Comparison of ENCODE assay signal across 1 cellular context in the genomic region with DNA sequence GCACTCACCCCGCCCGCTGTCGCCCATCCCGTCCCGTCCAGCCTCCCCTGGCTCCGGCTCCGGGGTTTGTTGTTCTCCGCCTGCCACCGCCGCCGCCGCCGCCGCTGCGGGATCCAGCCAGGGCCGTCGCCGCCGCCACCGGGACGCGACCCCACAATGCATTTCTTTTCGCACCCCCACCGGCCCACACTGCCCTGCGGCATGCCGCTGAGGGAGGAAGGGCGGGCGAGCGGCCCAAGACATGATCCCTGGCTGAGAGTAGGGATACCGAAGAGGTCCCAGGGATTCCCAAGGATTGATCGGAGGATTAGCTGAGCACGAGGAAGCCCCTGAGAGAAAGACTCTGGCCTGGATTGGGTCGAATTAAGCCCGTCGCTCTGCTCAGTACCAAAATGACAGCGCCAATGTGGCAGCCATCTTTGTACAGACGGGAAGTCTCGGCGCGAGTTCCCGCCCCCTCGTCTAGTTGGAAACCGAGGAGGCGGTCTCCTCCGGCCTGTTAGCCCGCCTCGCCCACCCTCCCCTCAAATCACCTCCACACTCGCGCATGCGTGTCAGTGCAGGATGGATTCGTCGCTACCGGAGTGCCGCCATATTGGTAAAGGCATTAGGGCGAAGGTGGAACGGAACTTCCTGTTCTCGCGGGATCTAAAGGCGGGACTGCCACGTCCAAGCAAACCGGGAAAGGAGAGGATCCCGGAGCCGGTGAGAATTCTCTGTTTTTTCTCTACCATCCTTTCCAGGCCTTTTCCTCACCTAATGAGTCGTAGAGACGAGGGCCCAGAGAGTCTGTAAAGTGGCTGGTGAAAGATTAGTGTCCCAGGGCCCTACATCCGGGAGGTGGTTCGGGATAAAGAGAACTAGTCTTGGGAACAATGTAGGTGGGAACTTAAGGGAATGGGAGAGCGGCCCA.
A peak's percentile ranks its signal among the peaks of the same experiment; 100 is the strongest.
TF ChIP-seq lines count a peak whose summit lies in the region.

TSS of gene RXRB (minus strand) at position 432 of the 913 bp plus-strand sequence. CDS start at position 243, 189 bp downstream.
A gene with protein sequence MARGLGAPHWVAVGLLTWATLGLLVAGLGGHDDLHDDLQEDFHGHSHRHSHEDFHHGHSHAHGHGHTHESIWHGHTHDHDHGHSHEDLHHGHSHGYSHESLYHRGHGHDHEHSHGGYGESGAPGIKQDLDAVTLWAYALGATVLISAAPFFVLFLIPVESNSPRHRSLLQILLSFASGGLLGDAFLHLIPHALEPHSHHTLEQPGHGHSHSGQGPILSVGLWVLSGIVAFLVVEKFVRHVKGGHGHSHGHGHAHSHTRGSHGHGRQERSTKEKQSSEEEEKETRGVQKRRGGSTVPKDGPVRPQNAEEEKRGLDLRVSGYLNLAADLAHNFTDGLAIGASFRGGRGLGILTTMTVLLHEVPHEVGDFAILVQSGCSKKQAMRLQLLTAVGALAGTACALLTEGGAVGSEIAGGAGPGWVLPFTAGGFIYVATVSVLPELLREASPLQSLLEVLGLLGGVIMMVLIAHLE (plus strand): TSS at position 634 of the 913 bp plus-strand sequence. CDS start 379 bp downstream, outside the sequence.

TF ChIP-seq in HepG2, 621 proteins besides CTCF, POLR2A, EP300 and RAD21 (continued from another document and continues in another):
- TF ChIP-seq, protein P1, sequence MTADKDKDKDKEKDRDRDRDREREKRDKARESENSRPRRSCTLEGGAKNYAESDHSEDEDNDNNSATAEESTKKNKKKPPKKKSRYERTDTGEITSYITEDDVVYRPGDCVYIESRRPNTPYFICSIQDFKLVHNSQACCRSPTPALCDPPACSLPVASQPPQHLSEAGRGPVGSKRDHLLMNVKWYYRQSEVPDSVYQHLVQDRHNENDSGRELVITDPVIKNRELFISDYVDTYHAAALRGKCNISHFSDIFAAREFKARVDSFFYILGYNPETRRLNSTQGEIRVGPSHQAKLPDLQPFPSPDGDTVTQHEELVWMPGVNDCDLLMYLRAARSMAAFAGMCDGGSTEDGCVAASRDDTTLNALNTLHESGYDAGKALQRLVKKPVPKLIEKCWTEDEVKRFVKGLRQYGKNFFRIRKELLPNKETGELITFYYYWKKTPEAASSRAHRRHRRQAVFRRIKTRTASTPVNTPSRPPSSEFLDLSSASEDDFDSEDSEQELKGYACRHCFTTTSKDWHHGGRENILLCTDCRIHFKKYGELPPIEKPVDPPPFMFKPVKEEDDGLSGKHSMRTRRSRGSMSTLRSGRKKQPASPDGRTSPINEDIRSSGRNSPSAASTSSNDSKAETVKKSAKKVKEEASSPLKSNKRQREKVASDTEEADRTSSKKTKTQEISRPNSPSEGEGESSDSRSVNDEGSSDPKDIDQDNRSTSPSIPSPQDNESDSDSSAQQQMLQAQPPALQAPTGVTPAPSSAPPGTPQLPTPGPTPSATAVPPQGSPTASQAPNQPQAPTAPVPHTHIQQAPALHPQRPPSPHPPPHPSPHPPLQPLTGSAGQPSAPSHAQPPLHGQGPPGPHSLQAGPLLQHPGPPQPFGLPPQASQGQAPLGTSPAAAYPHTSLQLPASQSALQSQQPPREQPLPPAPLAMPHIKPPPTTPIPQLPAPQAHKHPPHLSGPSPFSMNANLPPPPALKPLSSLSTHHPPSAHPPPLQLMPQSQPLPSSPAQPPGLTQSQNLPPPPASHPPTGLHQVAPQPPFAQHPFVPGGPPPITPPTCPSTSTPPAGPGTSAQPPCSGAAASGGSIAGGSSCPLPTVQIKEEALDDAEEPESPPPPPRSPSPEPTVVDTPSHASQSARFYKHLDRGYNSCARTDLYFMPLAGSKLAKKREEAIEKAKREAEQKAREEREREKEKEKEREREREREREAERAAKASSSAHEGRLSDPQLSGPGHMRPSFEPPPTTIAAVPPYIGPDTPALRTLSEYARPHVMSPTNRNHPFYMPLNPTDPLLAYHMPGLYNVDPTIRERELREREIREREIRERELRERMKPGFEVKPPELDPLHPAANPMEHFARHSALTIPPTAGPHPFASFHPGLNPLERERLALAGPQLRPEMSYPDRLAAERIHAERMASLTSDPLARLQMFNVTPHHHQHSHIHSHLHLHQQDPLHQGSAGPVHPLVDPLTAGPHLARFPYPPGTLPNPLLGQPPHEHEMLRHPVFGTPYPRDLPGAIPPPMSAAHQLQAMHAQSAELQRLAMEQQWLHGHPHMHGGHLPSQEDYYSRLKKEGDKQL (CRISPR knock-in tag; IDR thresholded peaks at IDR 0.05; ENCODE audit: low read depth), result peak; percentile 58; the same call in 1 of the 2 replicates
- peak; percentile 92 for TF ChIP-seq SPEN (CRISPR knock-in tag; IDR thresholded peaks at IDR 0.05; ENCODE audit: low read depth)
- TF ChIP-seq ARID2 (CRISPR knock-in tag; IDR thresholded peaks at IDR 0.05; ENCODE audit: borderline replicate concordance), result peak; percentile 75; the same call in 1 of the 2 replicates
- TF ChIP-seq FOXM1 (CRISPR knock-in tag; IDR thresholded peaks at IDR 0.05), result no peak
- TF ChIP-seq CCAR2 (optimal IDR thresholded peaks at IDR 0.05; ENCODE audit: low read depth, low read length), result no peak
- peak; percentile 94 for TF ChIP-seq DMAP1 (CRISPR knock-in tag; IDR thresholded peaks at IDR 0.05)
- TF ChIP-seq, protein P2, sequence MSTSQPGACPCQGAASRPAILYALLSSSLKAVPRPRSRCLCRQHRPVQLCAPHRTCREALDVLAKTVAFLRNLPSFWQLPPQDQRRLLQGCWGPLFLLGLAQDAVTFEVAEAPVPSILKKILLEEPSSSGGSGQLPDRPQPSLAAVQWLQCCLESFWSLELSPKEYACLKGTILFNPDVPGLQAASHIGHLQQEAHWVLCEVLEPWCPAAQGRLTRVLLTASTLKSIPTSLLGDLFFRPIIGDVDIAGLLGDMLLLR (CRISPR knock-in tag; IDR thresholded peaks at IDR 0.05), result no peak
- no peak for TF ChIP-seq MAX (IDR thresholded peaks at IDR 0.05)
- peak; percentile 30; the same call in 1 of the 2 replicates for TF ChIP-seq ZFP90 (CRISPR knock-in tag; IDR thresholded peaks at IDR 0.05; ENCODE audit: borderline replicate concordance)
- peak; percentile 73; the same call in 1 of the 2 replicates for TF ChIP-seq SNAPC2 (CRISPR knock-in tag; IDR thresholded peaks at IDR 0.05)
- TF ChIP-seq, protein P3, sequence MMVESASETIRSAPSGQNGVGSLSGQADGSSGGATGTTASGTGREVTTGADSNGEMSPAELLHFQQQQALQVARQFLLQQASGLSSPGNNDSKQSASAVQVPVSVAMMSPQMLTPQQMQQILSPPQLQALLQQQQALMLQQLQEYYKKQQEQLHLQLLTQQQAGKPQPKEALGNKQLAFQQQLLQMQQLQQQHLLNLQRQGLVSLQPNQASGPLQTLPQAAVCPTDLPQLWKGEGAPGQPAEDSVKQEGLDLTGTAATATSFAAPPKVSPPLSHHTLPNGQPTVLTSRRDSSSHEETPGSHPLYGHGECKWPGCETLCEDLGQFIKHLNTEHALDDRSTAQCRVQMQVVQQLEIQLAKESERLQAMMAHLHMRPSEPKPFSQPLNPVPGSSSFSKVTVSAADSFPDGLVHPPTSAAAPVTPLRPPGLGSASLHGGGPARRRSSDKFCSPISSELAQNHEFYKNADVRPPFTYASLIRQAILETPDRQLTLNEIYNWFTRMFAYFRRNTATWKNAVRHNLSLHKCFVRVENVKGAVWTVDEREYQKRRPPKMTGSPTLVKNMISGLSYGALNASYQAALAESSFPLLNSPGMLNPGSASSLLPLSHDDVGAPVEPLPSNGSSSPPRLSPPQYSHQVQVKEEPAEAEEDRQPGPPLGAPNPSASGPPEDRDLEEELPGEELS (CRISPR knock-in tag; IDR thresholded peaks at IDR 0.05), result peak; percentile 93
- TF ChIP-seq ZNF350 (CRISPR knock-in tag; IDR thresholded peaks at IDR 0.05; ENCODE audit: borderline replicate concordance, low read depth), result peak; percentile 89
- peak; percentile 86 for TF ChIP-seq MEIS2 (CRISPR knock-in tag; IDR thresholded peaks at IDR 0.05)
- TF ChIP-seq KAT2B (IDR thresholded peaks at IDR 0.05; ENCODE audit: borderline replicate concordance, low read depth, low read length), result no peak
- TF ChIP-seq RELA (CRISPR knock-in tag; IDR thresholded peaks at IDR 0.05), result peak; percentile 5
- TF ChIP-seq GFI1 (CRISPR knock-in tag; IDR thresholded peaks at IDR 0.05; ENCODE audit: borderline replicate concordance), result no peak; the same call in 1 of the 2 replicates
- TF ChIP-seq SMARCC2 (IDR thresholded peaks at IDR 0.05), result no peak
- no peak for TF ChIP-seq NR2F2 (IDR thresholded peaks at IDR 0.05; ENCODE audit: borderline replicate concordance, low read depth)
- TF ChIP-seq U2AF2 (IDR thresholded peaks at IDR 0.05; ENCODE audit: low read depth, low read length), result no peak
- 0 out of 2 replicates have a peak, but pooled peaks have one; percentile 53 for TF ChIP-seq HMG20B (CRISPR knock-in tag; conservative IDR thresholded peaks at IDR 0.05)
- TF ChIP-seq ZNF460 (CRISPR knock-in tag; IDR thresholded peaks at IDR 0.05; ENCODE audit: borderline replicate concordance), result no peak; the same call in 1 of the 2 replicates
- no peak for TF ChIP-seq SIX1 (CRISPR knock-in tag; IDR thresholded peaks at IDR 0.05; ENCODE audit: borderline replicate concordance)
- TF ChIP-seq IKZF5 (CRISPR knock-in tag; IDR thresholded peaks at IDR 0.05), result peak; percentile 89
- TF ChIP-seq IRF1 (CRISPR knock-in tag; IDR thresholded peaks at IDR 0.05; ENCODE audit: low read depth), result no peak
- TF ChIP-seq, protein P4, sequence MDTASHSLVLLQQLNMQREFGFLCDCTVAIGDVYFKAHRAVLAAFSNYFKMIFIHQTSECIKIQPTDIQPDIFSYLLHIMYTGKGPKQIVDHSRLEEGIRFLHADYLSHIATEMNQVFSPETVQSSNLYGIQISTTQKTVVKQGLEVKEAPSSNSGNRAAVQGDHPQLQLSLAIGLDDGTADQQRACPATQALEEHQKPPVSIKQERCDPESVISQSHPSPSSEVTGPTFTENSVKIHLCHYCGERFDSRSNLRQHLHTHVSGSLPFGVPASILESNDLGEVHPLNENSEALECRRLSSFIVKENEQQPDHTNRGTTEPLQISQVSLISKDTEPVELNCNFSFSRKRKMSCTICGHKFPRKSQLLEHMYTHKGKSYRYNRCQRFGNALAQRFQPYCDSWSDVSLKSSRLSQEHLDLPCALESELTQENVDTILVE (CRISPR knock-in tag; IDR thresholded peaks at IDR 0.05), result peak; percentile 99
- peak; percentile 95; the same call in 1 of the 2 replicates for TF ChIP-seq MEIS1 (CRISPR knock-in tag; IDR thresholded peaks at IDR 0.05; ENCODE audit: borderline replicate concordance)
- TF ChIP-seq HCFC1 (IDR thresholded peaks at IDR 0.05; ENCODE audit: low read depth, low read length), result peak; percentile 91
- no peak; the same call in 1 of the 2 replicates for TF ChIP-seq TCF7 (IDR thresholded peaks at IDR 0.05; ENCODE audit: low read depth)
- no peak for TF ChIP-seq ZNF33A (CRISPR knock-in tag; IDR thresholded peaks at IDR 0.05; ENCODE audit: borderline replicate concordance)
- peak; percentile 65; the same call in 1 of the 2 replicates for TF ChIP-seq ZNF567 (CRISPR knock-in tag; IDR thresholded peaks at IDR 0.05; ENCODE audit: borderline replicate concordance)
- TF ChIP-seq SIN3B (IDR thresholded peaks at IDR 0.05; ENCODE audit: low read length), result peak; percentile 53; the same call in 1 of the 2 replicates
- peak; percentile 41 for TF ChIP-seq ZBTB7B (CRISPR knock-in tag; IDR thresholded peaks at IDR 0.05)
- TF ChIP-seq REL (CRISPR knock-in tag; conservative IDR thresholded peaks at IDR 0.05), result 0 out of 2 replicates have a peak, but pooled peaks have one; percentile 54
- TF ChIP-seq MAF1 (CRISPR knock-in tag; IDR thresholded peaks at IDR 0.05; ENCODE audit: borderline replicate concordance), result no peak; the same call in 1 of the 2 replicates
- TF ChIP-seq ZNF264 (CRISPR knock-in tag; IDR thresholded peaks at IDR 0.05), result peak; percentile 62; the same call in 1 of the 2 replicates
- TF ChIP-seq ZNF660 (CRISPR knock-in tag; IDR thresholded peaks at IDR 0.05; ENCODE audit: borderline replicate concordance, low read depth), result no peak
- TF ChIP-seq ZNF720 (CRISPR knock-in tag; IDR thresholded peaks at IDR 0.05), result no peak
- TF ChIP-seq ZIK1 (CRISPR knock-in tag; IDR thresholded peaks at IDR 0.05; ENCODE audit: borderline replicate concordance, low read depth), result no peak
- peak; percentile 96 for TF ChIP-seq PATZ1 (CRISPR knock-in tag; IDR thresholded peaks at IDR 0.05)
- TF ChIP-seq SUZ12 (IDR thresholded peaks at IDR 0.05; ENCODE audit: low read depth, low read length), result peak; percentile 24; the same call in 1 of the 2 replicates
- TF ChIP-seq ZEB1 (IDR thresholded peaks at IDR 0.05; ENCODE audit: insufficient replicate concordance, low read depth), result no peak
- TF ChIP-seq NFE2 (CRISPR knock-in tag; IDR thresholded peaks at IDR 0.05), result no peak; the same call in 1 of the 2 replicates
- TF ChIP-seq MXI1 (IDR thresholded peaks at IDR 0.05; ENCODE audit: borderline replicate concordance, low read depth, low read length), result peak; percentile 86; the same call in 2 of the 3 replicates
- TF ChIP-seq PHF5A (CRISPR knock-in tag; IDR thresholded peaks at IDR 0.05; ENCODE audit: low read depth, unreplicated experiment), result peak; percentile 71
